In genomic region chr6:105193647-105194046, GRCh38 we compare ENCODE assay signal across 26 cellular contexts. TPM values are rescaled to one million over a fixed set of nuclear protein-coding genes. Genes with fewer than 3 reads are reported as not detected.
A peak's percentile ranks its signal among the peaks of the same experiment; 100 is the strongest.
DNase-seq lines count a peak whose midpoint lies in the region; ATAC-seq and TF ChIP-seq lines count a peak whose summit lies in the region.
"Had no signal": no experiment of that assay in that cellular context is flagged by ENCODE, and none has a peak within 500 bp of the region (broad histone marks: within the 10 kb centered on the region; RNA-seq: fewer than 3 reads in every experiment).

No MANE protein-coding gene starts in this region.

- no peak overlapping the region for H3K4me3 Mint-ChIP-seq in activated T-helper 17 cell treated with anti-CD3 and anti-CD28 coated beads, Interleukin-2, amount 50 U/mL, for 72 hours
- H3K4me3 Mint-ChIP-seq: activated CD8-positive, alpha-beta T cell treated with anti-CD3 and anti-CD28 coated beads, Interleukin-2, amount 10 ng/mL, durations not matched to agents 7 days and 5 days; activated naive CD4-positive, alpha-beta T cell treated with anti-CD3 and anti-CD28 coated beads for 36 hours; activated T-cell treated with anti-CD3 and anti-CD28 coated beads, Interleukin-2, amount 50 U/mL, for 24 hours; CD4-positive, alpha-beta memory T cell; effector memory CD8-positive, alpha-beta T cell; naive thymus-derived CD4-positive, alpha-beta T cell; stimulated activated memory B cell treated with anti-CD40 and anti-IgM and Interleukin-4, amounts not matched to agents 10 μg/mL and 1 μg/mL and 100 μg/mL, for 72 hours had no signal

- H3K27ac ChIP-seq in mammary epithelial cell (ENCODE audit: insufficient read depth, low read depth, low read length), result no peak overlapping the region
- no peak overlapping the region for H3K27ac ChIP-seq in left lung
- H3K27ac ChIP-seq: A549, ovary, thoracic aorta had no signal

- H3K27me3 Mint-ChIP-seq in activated T-helper 17 cell treated with anti-CD3 and anti-CD28 coated beads, Interleukin-2, amount 50 U/mL, for 72 hours, result peaks cover 26% of the 10 kb centered on the region

- no peaks in the 10 kb centered on the region for H3K79me2 ChIP-seq in mammary epithelial cell (ENCODE audit: insufficient read depth, low read length)

- dilution Hi-C loops in mammary epithelial cell (cut with HindIII; ENCODE audit: low sequenced_read_pairs), result no loop called here

- CTCF ChIA-PET in mammary epithelial cell (lab: Charles Lee; ENCODE audit: low non-redundant PET), result no interaction called here

- ATAC-seq in activated T-helper 17 cell treated with anti-CD3 and anti-CD28 coated beads, Interleukin-2, amount 50 U/mL, for 72 hours (replicated peaks), result no peak
- no peak for ATAC-seq in left lung
- ATAC-seq: A549; activated CD8-positive, alpha-beta T cell treated with anti-CD3 and anti-CD28 coated beads, Interleukin-2, amount 10 ng/mL, durations not matched to agents 7 days and 5 days; effector memory CD8-positive, alpha-beta T cell; HCT116; naive thymus-derived CD4-positive, alpha-beta T cell; sciatic nerve; stimulated activated memory B cell treated with anti-CD40 and anti-IgM and Interleukin-4, amounts not matched to agents 10 μg/mL and 1 μg/mL and 100 μg/mL, for 72 hours had no signal

- H3K4me1 Mint-ChIP-seq in activated T-helper 17 cell treated with anti-CD3 and anti-CD28 coated beads, Interleukin-2, amount 50 U/mL, for 72 hours, result no peaks in the 10 kb centered on the region
- H3K4me1 Mint-ChIP-seq: CD4-positive, alpha-beta memory T cell; naive thymus-derived CD4-positive, alpha-beta T cell; stimulated activated memory B cell treated with anti-CD40 and anti-IgM and Interleukin-4, amounts not matched to agents 10 μg/mL and 1 μg/mL and 100 μg/mL, for 72 hours had no signal

- no peak overlapping the region for H3K27ac Mint-ChIP-seq in activated T-helper 17 cell treated with anti-CD3 and anti-CD28 coated beads, Interleukin-2, amount 50 U/mL, for 72 hours
- H3K27ac Mint-ChIP-seq: activated CD8-positive, alpha-beta T cell treated with anti-CD3 and anti-CD28 coated beads, Interleukin-2, amount 10 ng/mL, durations not matched to agents 7 days and 5 days; activated naive CD4-positive, alpha-beta T cell treated with anti-CD3 and anti-CD28 coated beads for 36 hours; activated T-cell treated with anti-CD3 and anti-CD28 coated beads, Interleukin-2, amount 50 U/mL, for 24 hours; CD4-positive, alpha-beta memory T cell; effector memory CD8-positive, alpha-beta T cell; naive thymus-derived CD4-positive, alpha-beta T cell; stimulated activated memory B cell treated with anti-CD40 and anti-IgM and Interleukin-4, amounts not matched to agents 10 μg/mL and 1 μg/mL and 100 μg/mL, for 72 hours had no signal

- no peak overlapping the region for H3K9ac ChIP-seq in mammary epithelial cell (ENCODE audit: insufficient read depth, low read length)

- BruUV-seq in mammary epithelial cell (replicated peaks; lab: Mats Ljungman, UMichigan), result no TSS peak

- H3K4me2 ChIP-seq in mammary epithelial cell (ENCODE audit: insufficient read depth, low read depth, low read length), result no peak overlapping the region
- H3K4me2 ChIP-seq: A549 had no signal

- TF ChIP-seq CTCF in mammary epithelial cell (conservative IDR thresholded peaks at IDR 0.05 in 1 of 2, IDR thresholded peaks at IDR 0.05 in 1 of 2; ENCODE audit: extremely low read depth in 1 of 2, insufficient read depth in 1 of 2, low read depth in 1 of 2, low read length in 2 of 2) (no peak), GM13977 (IDR thresholded peaks at IDR 0.05; ENCODE audit: extremely low read depth, insufficient read depth, missing control alignments) (no peak), left lung (IDR thresholded peaks at IDR 0.05) (no peak)

- WGBS in mammary epithelial cell (ENCODE audit: low coverage, missing lambda C conversion rate), result 95% methylated on average over 1 of the region's 1 CpG

- peaks cover 37% of the 10 kb centered on the region for H3K4me1 ChIP-seq in mammary epithelial cell (ENCODE audit: insufficient read depth, low read length)
- no peaks in the 10 kb centered on the region for H3K4me1 ChIP-seq in left lung
- H3K4me1 ChIP-seq: A549 had no signal

- H2AFZ ChIP-seq in mammary epithelial cell (ENCODE audit: low read depth, low read length), result no peak overlapping the region

- H3K9me3 ChIP-seq in mammary epithelial cell (replicated peaks; ENCODE audit: insufficient read depth, low read length) (no peaks in the 10 kb centered on the region), left lung (peaks cover 0 to 5% of the 10 kb centered on the region in 2 donors)
- H3K9me3 ChIP-seq: ovary, thoracic aorta had no signal

- no peaks in the 10 kb centered on the region for H3K9me3 Mint-ChIP-seq in activated T-helper 17 cell treated with anti-CD3 and anti-CD28 coated beads, Interleukin-2, amount 50 U/mL, for 72 hours
- H3K9me3 Mint-ChIP-seq: activated naive CD4-positive, alpha-beta T cell treated with anti-CD3 and anti-CD28 coated beads for 36 hours; activated T-cell treated with anti-CD3 and anti-CD28 coated beads, Interleukin-2, amount 50 U/mL, for 24 hours; effector memory CD8-positive, alpha-beta T cell had no signal

- DNase-seq in AG08395 (ENCODE audit: low spot score) (peak; percentile 75), GM04504 (ENCODE audit: low read depth) (peak; percentile 86), mammary epithelial cell (peak; percentile 57), iris pigment epithelial cell (ENCODE audit: low read depth) (peak; percentile 64), occipital lobe (lab: John Stamatoyannopoulos, UW) (no peak), GM13977 (ENCODE audit: low spot score) (no peak), left lung (no peak)
- DNase-seq: activated CD4-positive, CD25-positive, alpha-beta regulatory T cell treated with anti-CD3 and anti-CD28 coated beads, Interleukin-2, amount 50 U/mL, for 72 hours; activated CD8-positive, alpha-beta T cell treated with anti-CD3 and anti-CD28 coated beads, Interleukin-2, amount 10 ng/mL, durations not matched to agents 7 days and 5 days; activated naive CD4-positive, alpha-beta T cell treated with anti-CD3 and anti-CD28 coated beads for 36 hours; activated T-cell treated with anti-CD3 and anti-CD28 coated beads, Interleukin-2, amount 50 U/mL, for 24 hours; CD4-positive, alpha-beta memory T cell; effector memory CD8-positive, alpha-beta T cell; foreskin keratinocyte; kidney; naive thymus-derived CD4-positive, alpha-beta T cell; NCI-H1105 treated with DMSO at 0.1 percent for 48 hours; NCI-H2107; NCI-H526; ovary had no signal

- in situ Hi-C loops in mammary epithelial cell (cut with MboI; ENCODE audit: low sequenced_read_pairs in 2 of 2), result no loop called here
- in situ Hi-C loops in GM13977 (cut with MboI; ENCODE audit: low pct_unique_long_range_greater_than_20kb, low sequenced_read_pairs, unreplicated experiment), result no loop called here

- H3K4me3 ChIP-seq in mammary epithelial cell (replicated peaks in 1 of 3; ENCODE audit: insufficient read depth in 1 of 3, low read depth in 2 of 3, low read length in 3 of 3), result no peak overlapping the region
- H3K4me3 ChIP-seq in left lung, result no peak overlapping the region
- H3K4me3 ChIP-seq: A549, ovary, thoracic aorta had no signal

- intact Hi-C loops in mammary epithelial cell (cut with micrococcal nuclease), result no loop called here
- intact Hi-C loops in left lung (cut with DNase I), result no loop called here

- no peaks in the 10 kb centered on the region for H3K36me3 ChIP-seq in mammary epithelial cell (ENCODE audit: insufficient read depth, low read length)
- no peaks in the 10 kb centered on the region for H3K36me3 ChIP-seq in left lung
- H3K36me3 ChIP-seq: ovary, thoracic aorta had no signal

- no peaks in the 10 kb centered on the region for H3K27me3 ChIP-seq in mammary epithelial cell (ENCODE audit: insufficient read depth, low read length)
- H3K27me3 ChIP-seq in left lung, result no peaks in the 10 kb centered on the region
- H3K27me3 ChIP-seq: foreskin keratinocyte, ovary had no signal

- no peaks in the 10 kb centered on the region for H3K36me3 Mint-ChIP-seq in activated T-helper 17 cell treated with anti-CD3 and anti-CD28 coated beads, Interleukin-2, amount 50 U/mL, for 72 hours (ENCODE audit: low read depth)
- H3K36me3 Mint-ChIP-seq: CD4-positive, alpha-beta memory T cell; naive thymus-derived CD4-positive, alpha-beta T cell; stimulated activated memory B cell treated with anti-CD40 and anti-IgM and Interleukin-4, amounts not matched to agents 10 μg/mL and 1 μg/mL and 100 μg/mL, for 72 hours had no signal

- H4K20me1 ChIP-seq in mammary epithelial cell (ENCODE audit: insufficient read depth, low read length), result no peaks in the 10 kb centered on the region

RNA-seq across cellular contexts. Expression of gene POPDC3, which starts 13.8 kb away (rescaled TPM):
- total RNA-seq in mammary epithelial cell (10 to 100 TPM; 14.4 to 34.0 TPM), occipital lobe (not detected), left lung (under 1 TPM; 0.41 to 0.71 TPM)
- 24.4 TPM for polyA plus RNA-seq in mammary epithelial cell
- polyA minus RNA-seq in mammary epithelial cell, result 24.5 TPM
- total RNA-seq in activated T-helper 17 cell treated with anti-CD3 and anti-CD28 coated beads, Interleukin-2, amount 50 U/mL, for 72 hours, result under 1 TPM in 1 of 2 donors, not detected in 1; 0.24 TPM
- total RNA-seq: activated CD8-positive, alpha-beta T cell treated with anti-CD3 and anti-CD28 coated beads, Interleukin-2, amount 10 ng/mL, durations not matched to agents 7 days and 5 days; activated naive CD4-positive, alpha-beta T cell treated with anti-CD3 and anti-CD28 coated beads for 36 hours; CD4-positive, alpha-beta memory T cell; kidney; naive thymus-derived CD4-positive, alpha-beta T cell; thoracic aorta had no signal
- polyA plus RNA-seq: CD4-positive, alpha-beta memory T cell; naive thymus-derived CD4-positive, alpha-beta T cell had no signal

Comparison
In these comparisons a context has a peak if more than half of its experiments do, and no peak if none do; other contexts are left out.
1. DNase-seq: peak in AG08395 (single experiment), GM04504 (single experiment), mammary epithelial cell (single experiment) and iris pigment epithelial cell (single experiment); none in occipital lobe (single experiment), GM13977 (single experiment) and left lung (0 of 2).
2. RNA of gene POPDC3, which starts 13.8 kb away (total RNA-seq): 14.4 to 34.0 TPM in mammary epithelial cell; 0.41 to 0.71 TPM in left lung, 0.24 TPM in activated T-helper 17 cell treated with anti-CD3 and anti-CD28 coated beads, Interleukin-2, amount 50 U/mL, for 72 hours and not detected in occipital lobe (single experiment); every median in the first group is over 4 times any median in the second.